In the genomic region with DNA sequence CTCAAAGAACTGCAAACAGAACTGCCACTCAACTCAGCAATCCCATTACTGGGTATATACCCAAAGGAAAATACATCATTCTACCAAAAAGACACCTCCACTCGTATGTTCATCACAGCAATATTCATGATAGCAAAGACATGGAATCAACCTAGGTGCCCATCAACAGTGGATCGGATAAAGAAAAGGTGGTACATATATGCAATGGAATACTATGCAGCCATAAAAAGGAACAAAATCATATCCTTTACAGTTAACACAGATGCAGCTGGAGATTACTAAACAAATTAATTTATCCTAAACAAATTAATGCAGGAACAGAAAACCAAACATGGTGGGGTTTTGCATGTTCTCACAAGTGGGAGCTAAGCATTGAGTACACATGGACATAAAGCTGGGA, we compare ENCODE assay signal across 19 cellular contexts. TPM values are rescaled to one million over a fixed set of nuclear protein-coding genes. Genes with fewer than 3 reads are reported as not detected.
DNase-seq lines count a peak whose midpoint lies in the region; ATAC-seq, FAIRE-seq and TF ChIP-seq lines count a peak whose summit lies in the region.
"Had no signal": no experiment of that assay in that cellular context is flagged by ENCODE, and none has a peak within 500 bp of the region (broad histone marks: within the 10 kb centered on the region; RNA-seq: fewer than 3 reads in every experiment).

No MANE protein-coding gene starts in this region.

- H3K79me2 ChIP-seq in SK-N-SH (ENCODE audit: insufficient read depth) (no peaks in the 10 kb centered on the region), K562 (ENCODE audit: control insufficient read depth, insufficient read depth, low read length) (no peaks in the 10 kb centered on the region)

- TF ChIP-seq CTCF in SK-N-SH (IDR thresholded peaks at IDR 0.05) = no peak
- no peak for TF ChIP-seq CTCF in HEK293 (tag by site-specific recombination; IDR thresholded peaks at IDR 0.05)
- no peak for TF ChIP-seq CTCF in K562 (IDR thresholded peaks at IDR 0.05 in 2 of 3, conservative IDR thresholded peaks at IDR 0.05 in 1 of 3; ENCODE audit: insufficient read depth in 2 of 3, low read depth in 1 of 3, low read length in 3 of 3)

- WGBS in SK-N-SH (ENCODE audit: low lambda C conversion rate) = 96% methylated on average over 2 of the region's 2 CpGs
- WGBS in K562 (ENCODE audit: insufficient coverage, low coverage, missing lambda C conversion rate) = 0% methylated on average over 2 of the region's 2 CpGs

- H3K9me1 ChIP-seq in K562 (ENCODE audit: control insufficient read depth, insufficient read depth, low read length) = no peaks in the 10 kb centered on the region

- POLR2A ChIA-PET in SK-N-SH (lab: Yijun Ruan, JAX) = no interaction called here
- POLR2A ChIA-PET in HEK293 (lab: Yijun Ruan, JAX) = no interaction called here
- POLR2A ChIA-PET in K562 (lab: Yijun Ruan, JAX) = no interaction called here

- H3K9me3 ChIP-seq in SK-N-SH (no peaks in the 10 kb centered on the region), HEK293 (ENCODE audit: control insufficient read depth, insufficient read depth, low read depth, low read length) (no peaks in the 10 kb centered on the region), K562 (replicated peaks; ENCODE audit: control insufficient read depth, insufficient read depth, low read depth, low read length) (no peaks in the 10 kb centered on the region)
- H3K9me3 ChIP-seq: A549 had no signal

- H3K9ac ChIP-seq in SK-N-SH = no peak overlapping the region
- H3K9ac ChIP-seq in K562 (ENCODE audit: insufficient read depth in 1 of 2, low read depth in 2 of 2, low read length in 2 of 2) = no peak overlapping the region
- H3K9ac ChIP-seq: BLaER1 treated with 17β-estradiol and CSF1 and Interleukin-3, amounts not matched to agents 10 nM and 100 nM had no signal

- in situ Hi-C loops in K562 (cut with MboI) = no loop called here

- BruUV-seq in K562 (replicated peaks; lab: Mats Ljungman, UMichigan) = no TSS peak

- H3K4me2 ChIP-seq in SK-N-SH (no peak overlapping the region), K562 (ENCODE audit: insufficient read depth, low read length) (no peak overlapping the region)
- H3K4me2 ChIP-seq: A549; BLaER1 treated with 17β-estradiol and CSF1 and Interleukin-3, amounts not matched to agents 10 nM and 100 nM had no signal

- no peak for TF ChIP-seq POLR2A in K562 (conservative IDR thresholded peaks at IDR 0.05)

- no peak for TF ChIP-seq EP300 in SK-N-SH (IDR thresholded peaks at IDR 0.05; ENCODE audit: borderline replicate concordance in 1 of 2, low read depth in 1 of 2, low read length in 1 of 2)
- TF ChIP-seq EP300 in K562 (IDR thresholded peaks at IDR 0.05; ENCODE audit: low read length) = no peak

- H3K4me1 ChIP-seq in SK-N-SH (ENCODE audit: control insufficient read depth in 1 of 2, insufficient read depth in 2 of 2, low read depth in 1 of 2, low read length in 1 of 2) (peaks cover 24 to 39% of the 10 kb centered on the region in 2 experiments), HEK293 (ENCODE audit: control insufficient read depth, insufficient read depth, low read length) (0 out of 2 replicates have a peak, but pooled peaks cover 3% of the 10 kb centered on the region), K562 (replicated peaks in 1 of 2; ENCODE audit: control insufficient read depth in 2 of 2, insufficient read depth in 2 of 2, low read length in 2 of 2) (no peaks in the 10 kb centered on the region; a peak in 1 of 5 replicates)

- intact Hi-C loops in K562 (cut with micrococcal nuclease) = no loop called here

- TF ChIP-seq RAD21 in SK-N-SH (IDR thresholded peaks at IDR 0.05; ENCODE audit: low read length) (no peak), K562 (CRISPR knock-in tag; conservative IDR thresholded peaks at IDR 0.05 in 1 of 2, IDR thresholded peaks at IDR 0.05 in 1 of 2) (no peak)

- CTCF ChIA-PET in SK-N-SH (lab: Yijun Ruan, JAX) = no interaction called here
- CTCF ChIA-PET in HEK293 (lab: Yijun Ruan, JAX) = no interaction called here
- CTCF ChIA-PET in K562 (lab: Yijun Ruan, JAX; ENCODE audit: low intra/inter-chr PET ratio) = no interaction called here

- no peaks in the 10 kb centered on the region for H3K36me3 ChIP-seq in SK-N-SH (replicated peaks in 1 of 2; ENCODE audit: control insufficient read depth in 1 of 2, insufficient read depth in 2 of 2, low read length in 1 of 2)
- no peaks in the 10 kb centered on the region for H3K36me3 ChIP-seq in HEK293 (ENCODE audit: control insufficient read depth in 2 of 2, insufficient read depth in 1 of 2, low read length in 2 of 2)
- no peaks in the 10 kb centered on the region for H3K36me3 ChIP-seq in K562 (ENCODE audit: control insufficient read depth, insufficient read depth, low read length)
- H3K36me3 ChIP-seq: BLaER1 treated with 17β-estradiol and CSF1 and Interleukin-3, amounts not matched to agents 10 nM and 100 nM had no signal

- H3K27ac ChIP-seq in SK-N-SH (ENCODE audit: low read depth in 2 of 2, low read length in 1 of 2) (no peak overlapping the region), HEK293 (ENCODE audit: extremely low read depth, low read depth, low read length) (no peak overlapping the region), K562 (ENCODE audit: extremely low read depth, low read depth, low read length) (no peak overlapping the region)
- H3K27ac ChIP-seq: 22Rv1; A549; BLaER1 treated with 17β-estradiol and CSF1 and Interleukin-3, amounts not matched to agents 10 nM and 100 nM; C4-2B had no signal

- peaks cover 4% of the 10 kb centered on the region for H3F3A ChIP-seq in SK-N-SH (replicated peaks; ENCODE audit: insufficient read depth)

- DNase-seq in SK-N-SH = no peak
- DNase-seq in K562 (ENCODE audit: extremely low read depth in 1 of 4, low spot score in 3 of 4) = no peak
- DNase-seq in hypothalamus (lab: John Stamatoyannopoulos, UW) = no peak
- DNase-seq in T-helper 1 cell = no peak
- DNase-seq: AML-193; CD4-positive, alpha-beta T cell; CD8-positive, alpha-beta T cell; DMS79 treated with DMSO at 0.1 percent for 48 hours; GF-D8 had no signal

- H3K4me3 ChIP-seq in SK-N-SH (ENCODE audit: low read depth in 2 of 2, low read length in 1 of 2) (no peak overlapping the region), HEK293 (ENCODE audit: low read depth, low read length) (no peak overlapping the region), K562 (no peak overlapping the region)
- H3K4me3 ChIP-seq: A549; BLaER1 treated with 17β-estradiol and CSF1 and Interleukin-3, amounts not matched to agents 10 nM and 100 nM had no signal

- H3K27me3 ChIP-seq in SK-N-SH (ENCODE audit: insufficient read depth) = no peaks in the 10 kb centered on the region
- peaks cover 6 to 52% of the 10 kb centered on the region in 2 experiments for H3K27me3 ChIP-seq in K562 (ENCODE audit: control insufficient read depth in 2 of 2, insufficient read depth in 2 of 2, low read length in 2 of 2)
- H3K27me3 ChIP-seq: BLaER1 treated with 17β-estradiol and CSF1 and Interleukin-3, amounts not matched to agents 10 nM and 100 nM had no signal

- no peaks in the 10 kb centered on the region for H4K20me1 ChIP-seq in SK-N-SH (ENCODE audit: insufficient read depth)
- no peaks in the 10 kb centered on the region for H4K20me1 ChIP-seq in K562 (replicated peaks; ENCODE audit: control insufficient read depth, insufficient read depth, low read length)
- H4K20me1 ChIP-seq: BLaER1 treated with 17β-estradiol and CSF1 and Interleukin-3, amounts not matched to agents 10 nM and 100 nM had no signal

- no peaks in the 10 kb centered on the region for H3K9me2 ChIP-seq in SK-N-SH

- no peak for FAIRE-seq in K562 (lab: Jason Lieb, UNC)
- FAIRE-seq: A549, D721Med, G401.6, GM19239 had no signal

- ATAC-seq in SK-N-SH treated with all-trans-retinoic acid at 6 μM for 48 hours (no peak), K562 (no peak), HG02884 (IDR thresholded peaks at IDR 0.05; ENCODE audit: unreplicated experiment) (no peak)
- ATAC-seq: A549; CD8-positive, alpha-beta T cell had no signal

- H2AFZ ChIP-seq in SK-N-SH (ENCODE audit: low read depth) (no peak overlapping the region), K562 (ENCODE audit: low read depth, low read length) (no peak overlapping the region)

TF ChIP-seq in SK-N-SH treated with all-trans-retinoic acid at 6 μM for 48 hours, 23 proteins besides CTCF, POLR2A, EP300 and RAD21:
- TF ChIP-seq BACH2 (CRISPR knock-in tag; IDR thresholded peaks at IDR 0.05; ENCODE audit: borderline replicate concordance) (no peak), ZNF8 (CRISPR knock-in tag; IDR thresholded peaks at IDR 0.05) (peak; percentile 76)

TF ChIP-seq in SK-N-SH, 30 proteins besides CTCF, POLR2A, EP300 and RAD21 (continues in another document):
- TF ChIP-seq CHD2 (IDR thresholded peaks at IDR 0.05; ENCODE audit: low read length, partially characterized antibody) (no peak), SIN3A (IDR thresholded peaks at IDR 0.05; ENCODE audit: borderline replicate concordance, low read depth, low read length) (no peak)

TF ChIP-seq in HEK293, 187 proteins besides CTCF, POLR2A, EP300 and RAD21:
- TF ChIP-seq ZNF791 (tag by site-specific recombination; IDR thresholded peaks at IDR 0.05) = no peak
- peak; percentile 87 for TF ChIP-seq ZNF146 (tag by site-specific recombination; IDR thresholded peaks at IDR 0.05)

TF ChIP-seq in K562, 482 proteins besides CTCF, POLR2A, EP300 and RAD21 (continues in another document):
- TF ChIP-seq FOXK1 (CRISPR knock-in tag; IDR thresholded peaks at IDR 0.05; ENCODE audit: borderline replicate concordance) (no peak), POLR2B (IDR thresholded peaks at IDR 0.05; ENCODE audit: low read depth, partially characterized antibody) (no peak), ZNF146 (CRISPR knock-in tag; IDR thresholded peaks at IDR 0.05; ENCODE audit: unreplicated experiment) (peak; percentile 55)

RNA-seq across cellular contexts. Expression of gene MGLL, which starts 27.3 kb away (rescaled TPM):
- polyA plus RNA-seq in SK-N-SH (2012; rRNA removed) = 2.0 and 2.2 TPM in 2 replicates
- polyA plus RNA-seq in SK-N-SH (2012; cell fraction: cytosol; rRNA removed) = 1.7 and 2.7 TPM in 2 replicates
- 2.2 and 3.7 TPM in 2 replicates for polyA plus RNA-seq in SK-N-SH (2012; cell fraction: nucleus; rRNA removed)
- not detected in 2 replicates for total RNA-seq in K562 (2011; cell fraction: chromatin; rRNA removed; ENCODE audit: low replicate concordance)
- total RNA-seq in K562 (2011; cell fraction: nucleolus; rRNA removed) = 0.13 TPM in 1 of 2 replicates, not detected in the other
- total RNA-seq in K562 (2011; cell fraction: nucleoplasm; rRNA removed) = 0.61 TPM in 1 of 2 replicates, not detected in the other
- total RNA-seq in K562 (2014; rRNA removed) = 0.32 TPM in 1 of 2 replicates, not detected in the other
- total RNA-seq in K562 (2014; rRNA removed; fragmentation: Illumina TruSeq; extraction: Trizol) = not detected in 2 replicates
- total RNA-seq in K562 (2015; rRNA removed; fragmentation: Illumina TruSeq; extraction: Trizol) = not detected in 2 replicates
- total RNA-seq in K562 (2021) = 0.18 and 0.60 TPM in 2 replicates
- not detected in 2 replicates for polyA plus RNA-seq in K562 (2011; rRNA removed)
- not detected in 2 replicates for polyA plus RNA-seq in K562 (2011; cell fraction: cytosol; rRNA removed)
- not detected in 2 replicates for polyA plus RNA-seq in K562 (2011; cell fraction: nucleus; rRNA removed)
- polyA plus RNA-seq in K562 (2012) = 0.09 TPM in 1 of 2 replicates, not detected in the other
- polyA plus RNA-seq in K562 (2014; fragmentation: Illumina TruSeq; extraction: Trizol) = not detected in 2 replicates
- polyA plus RNA-seq in K562 (2014; fragmentation: Nextera tagmentation; extraction: Ambion mirVana) = not detected
- polyA plus RNA-seq in K562 (2014; rRNA removed) = 0.12 TPM in 1 of 2 replicates, not detected in the other
- polyA minus RNA-seq in K562 (2011; rRNA and poly(A)+ RNA removed) = not detected in 2 replicates
- polyA minus RNA-seq in K562 (2011; cell fraction: cytosol; rRNA and poly(A)+ RNA removed) = not detected in 2 replicates
- 0.13 and 0.33 TPM in 2 replicates for polyA minus RNA-seq in K562 (2011; cell fraction: nucleus; rRNA and poly(A)+ RNA removed)
